14 cellular contexts compared by ENCODE assay signal in the genomic region with DNA sequence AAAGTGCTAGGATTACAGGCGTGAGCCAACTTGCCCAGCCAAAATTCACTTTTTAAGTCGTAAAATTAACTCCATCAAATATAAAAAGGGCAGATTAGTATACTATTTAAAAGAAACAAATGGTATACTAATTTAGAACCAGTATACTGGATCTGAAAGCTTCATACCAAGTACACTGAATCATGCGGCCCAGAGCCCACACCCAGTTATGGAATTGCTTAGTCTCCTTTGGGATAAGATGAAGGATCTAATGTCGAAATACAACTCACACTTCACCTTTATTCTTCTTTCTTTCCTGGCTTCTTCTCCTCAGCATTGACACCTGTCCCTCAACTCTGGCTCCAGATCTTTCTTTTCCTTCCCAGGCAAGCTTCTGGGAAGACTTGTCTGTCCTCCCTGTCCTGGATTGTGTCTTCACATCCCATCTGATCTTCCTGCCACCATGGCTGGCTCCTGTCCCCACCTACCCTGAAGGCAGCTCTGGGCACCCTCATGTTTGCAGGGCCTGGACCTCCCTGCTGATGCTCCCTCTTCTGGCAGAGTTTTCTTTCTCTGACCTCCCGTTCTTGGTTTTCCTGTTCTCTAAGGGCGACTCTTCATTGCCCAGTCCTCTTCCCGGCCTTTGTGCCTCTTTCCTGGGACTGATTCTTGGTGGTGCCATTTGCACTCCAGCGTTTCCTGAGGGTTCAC. TPM values are rescaled to one million over a fixed set of nuclear protein-coding genes. Genes with fewer than 3 reads are reported as not detected.
DNase-seq lines count a peak whose midpoint lies in the region; ATAC-seq and TF ChIP-seq lines count a peak whose summit lies in the region.
"Had no signal": no experiment of that assay in that cellular context is flagged by ENCODE, and none has a peak within 500 bp of the region (broad histone marks: within the 10 kb centered on the region; RNA-seq: fewer than 3 reads in every experiment).

No MANE protein-coding gene starts in this region.

- WGBS in SK-N-SH (ENCODE audit: low lambda C conversion rate), result 57% methylated on average over 8 of the region's 8 CpGs

- TF ChIP-seq RAD21 in SK-N-SH (IDR thresholded peaks at IDR 0.05; ENCODE audit: low read length), result no peak

- no peaks in the 10 kb centered on the region for H3F3A ChIP-seq in SK-N-SH (replicated peaks; ENCODE audit: insufficient read depth)
- H3F3A ChIP-seq in PC-9 (ENCODE audit: insufficient read depth, low read depth), result no peaks in the 10 kb centered on the region

- no TSS peak for BruUV-seq in PC-9 (replicated peaks; lab: Mats Ljungman, UMichigan)

- H2AFZ ChIP-seq in SK-N-SH (ENCODE audit: low read depth) (no peak overlapping the region), PC-9 (no peak overlapping the region)

- no peak for TF ChIP-seq EP300 in SK-N-SH (IDR thresholded peaks at IDR 0.05; ENCODE audit: borderline replicate concordance in 1 of 2, low read depth in 1 of 2, low read length in 1 of 2)

- H3K9ac ChIP-seq in SK-N-SH, result no peak overlapping the region

- H3K9me3 ChIP-seq in SK-N-SH (no peaks in the 10 kb centered on the region), PC-9 (ENCODE audit: insufficient read depth, low read depth) (no peaks in the 10 kb centered on the region), upper lobe of right lung (no peaks in the 10 kb centered on the region)
- H3K9me3 ChIP-seq: heart right ventricle, SJSA1 had no signal

- H3K4me1 ChIP-seq in SK-N-SH (ENCODE audit: control insufficient read depth in 1 of 2, insufficient read depth in 2 of 2, low read depth in 1 of 2, low read length in 1 of 2) (no peaks in the 10 kb centered on the region), PC-9 (replicated peaks; ENCODE audit: insufficient read depth) (peaks cover 13% of the 10 kb centered on the region), upper lobe of right lung (no peaks in the 10 kb centered on the region)
- H3K4me1 ChIP-seq: heart right ventricle, SJSA1 had no signal

- POLR2A ChIA-PET in SK-N-SH (lab: Yijun Ruan, JAX), result no interaction called here
- POLR2A ChIA-PET in PC-9 (lab: Charles Lee; ENCODE audit: unreplicated experiment), result interaction anchor here (0.8 kb wide), 1 partner anchor 14 kb away, joined by 8 read pairs; no protein-coding TSS in a partner anchor

- H3K79me2 ChIP-seq in SK-N-SH (ENCODE audit: insufficient read depth) (no peaks in the 10 kb centered on the region), PC-9 (ENCODE audit: low read depth) (no peaks in the 10 kb centered on the region)

- intact Hi-C loops in PC-9 (cut with micrococcal nuclease; ENCODE audit: unreplicated experiment), result no loop called here
- intact Hi-C loops in upper lobe of right lung (cut with DNase I), result no loop called here

- no peaks in the 10 kb centered on the region for H3K36me3 ChIP-seq in SK-N-SH (replicated peaks in 1 of 2; ENCODE audit: control insufficient read depth in 1 of 2, insufficient read depth in 2 of 2, low read length in 1 of 2)
- no peaks in the 10 kb centered on the region for H3K36me3 ChIP-seq in PC-9 (ENCODE audit: low read depth)
- H3K36me3 ChIP-seq in upper lobe of right lung, result no peaks in the 10 kb centered on the region
- H3K36me3 ChIP-seq: heart right ventricle, SJSA1 had no signal

- DNase-seq in SK-N-SH (no peak), PC-9 (peak in 1 of 2 experiments; percentile 8), fibroblast of mammary gland (ENCODE audit: low read depth) (peak; percentile 8), upper lobe of right lung (no peak)
- no peak for DNase-seq in stimulated activated CD4-positive, alpha-beta T cell treated with anti-CD3 and anti-CD28 coated beads, Interleukin-4, amount 100 ng/mL, for 1 hour
- no peak for DNase-seq in central memory CD4-positive, alpha-beta T cell
- DNase-seq: activated CD4-positive, CD25-positive, alpha-beta regulatory T cell treated with anti-CD3 and anti-CD28 coated beads, Interleukin-2, amount 50 U/mL, for 72 hours; amygdala; heart right ventricle; NCI-H1092 treated with DMSO at 0.1 percent for 48 hours had no signal

- TF ChIP-seq CTCF in SK-N-SH (IDR thresholded peaks at IDR 0.05) (no peak), PC-9 (conservative IDR thresholded peaks at IDR 0.05) (no peak), fibroblast of mammary gland (conservative IDR thresholded peaks at IDR 0.05; ENCODE audit: control insufficient read depth, insufficient read depth, low read depth, low read length) (no peak), upper lobe of right lung (IDR thresholded peaks at IDR 0.05) (no peak)

- H3K27ac ChIP-seq in SK-N-SH (ENCODE audit: low read depth in 2 of 2, low read length in 1 of 2) (no peak overlapping the region), PC-9 (no peak overlapping the region), upper lobe of right lung (no peak overlapping the region)
- H3K27ac ChIP-seq: heart right ventricle, SJSA1 had no signal

- H3K4me2 ChIP-seq in SK-N-SH (no peak overlapping the region), PC-9 (peak overlapping the region; percentile 31; the same call in 1 of the 2 replicates)

- H3K9me2 ChIP-seq in SK-N-SH (no peaks in the 10 kb centered on the region), PC-9 (ENCODE audit: insufficient read depth) (no peaks in the 10 kb centered on the region)

- ATAC-seq in SK-N-SH treated with all-trans-retinoic acid at 6 μM for 48 hours (peak; percentile 26; the same call in 1 of the 3 replicates), upper lobe of right lung (peak; percentile 20), GM21737 (IDR thresholded peaks at IDR 0.05; ENCODE audit: unreplicated experiment) (no peak)
- ATAC-seq: heart right ventricle had no signal

- H3K4me3 ChIP-seq in SK-N-SH (ENCODE audit: low read depth in 2 of 2, low read length in 1 of 2), result no peak overlapping the region
- H3K4me3 ChIP-seq in PC-9, result no peak overlapping the region
- H3K4me3 ChIP-seq in fibroblast of mammary gland (ENCODE audit: control insufficient read depth, low read depth, low read length), result no peak overlapping the region
- H3K4me3 ChIP-seq in upper lobe of right lung, result no peak overlapping the region
- H3K4me3 ChIP-seq: heart right ventricle, lung, SJSA1 had no signal

- H4K20me1 ChIP-seq in SK-N-SH (ENCODE audit: insufficient read depth), result no peaks in the 10 kb centered on the region
- no peaks in the 10 kb centered on the region for H4K20me1 ChIP-seq in PC-9 (ENCODE audit: insufficient read depth)

- H3K27me3 ChIP-seq in SK-N-SH (ENCODE audit: insufficient read depth) (no peaks in the 10 kb centered on the region; the same call in 1 of the 2 replicates), PC-9 (ENCODE audit: insufficient read depth, low read depth) (no peaks in the 10 kb centered on the region), upper lobe of right lung (no peaks in the 10 kb centered on the region)

- CTCF ChIA-PET in SK-N-SH (lab: Yijun Ruan, JAX) (interaction anchor here (1.5 kb wide), 1 partner anchor 125 kb away, joined by 3 read pairs; no protein-coding TSS in a partner anchor), PC-9 (lab: Charles Lee) (no interaction called here)

TF ChIP-seq in SK-N-SH treated with all-trans-retinoic acid at 6 μM for 48 hours, 23 proteins besides CTCF, POLR2A, EP300 and RAD21 (continues in another document):
- TF ChIP-seq SNAI2 (CRISPR knock-in tag; IDR thresholded peaks at IDR 0.05), result no peak
- no peak for TF ChIP-seq ESRRG (CRISPR knock-in tag; IDR thresholded peaks at IDR 0.05)
- no peak for TF ChIP-seq ARNTL (CRISPR knock-in tag; IDR thresholded peaks at IDR 0.05; ENCODE audit: borderline replicate concordance, low read depth)
- TF ChIP-seq, protein P1, sequence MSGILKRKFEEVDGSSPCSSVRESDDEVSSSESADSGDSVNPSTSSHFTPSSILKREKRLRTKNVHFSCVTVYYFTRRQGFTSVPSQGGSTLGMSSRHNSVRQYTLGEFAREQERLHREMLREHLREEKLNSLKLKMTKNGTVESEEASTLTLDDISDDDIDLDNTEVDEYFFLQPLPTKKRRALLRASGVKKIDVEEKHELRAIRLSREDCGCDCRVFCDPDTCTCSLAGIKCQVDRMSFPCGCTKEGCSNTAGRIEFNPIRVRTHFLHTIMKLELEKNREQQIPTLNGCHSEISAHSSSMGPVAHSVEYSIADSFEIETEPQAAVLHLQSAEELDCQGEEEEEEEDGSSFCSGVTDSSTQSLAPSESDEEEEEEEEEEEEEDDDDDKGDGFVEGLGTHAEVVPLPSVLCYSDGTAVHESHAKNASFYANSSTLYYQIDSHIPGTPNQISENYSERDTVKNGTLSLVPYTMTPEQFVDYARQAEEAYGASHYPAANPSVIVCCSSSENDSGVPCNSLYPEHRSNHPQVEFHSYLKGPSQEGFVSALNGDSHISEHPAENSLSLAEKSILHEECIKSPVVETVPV (CRISPR knock-in tag; IDR thresholded peaks at IDR 0.05), result no peak
- TF ChIP-seq RARB (CRISPR knock-in tag; IDR thresholded peaks at IDR 0.05), result no peak

TF ChIP-seq in SK-N-SH, 30 proteins besides CTCF, POLR2A, EP300 and RAD21 (continues in another document):
- TF ChIP-seq, protein P2, sequence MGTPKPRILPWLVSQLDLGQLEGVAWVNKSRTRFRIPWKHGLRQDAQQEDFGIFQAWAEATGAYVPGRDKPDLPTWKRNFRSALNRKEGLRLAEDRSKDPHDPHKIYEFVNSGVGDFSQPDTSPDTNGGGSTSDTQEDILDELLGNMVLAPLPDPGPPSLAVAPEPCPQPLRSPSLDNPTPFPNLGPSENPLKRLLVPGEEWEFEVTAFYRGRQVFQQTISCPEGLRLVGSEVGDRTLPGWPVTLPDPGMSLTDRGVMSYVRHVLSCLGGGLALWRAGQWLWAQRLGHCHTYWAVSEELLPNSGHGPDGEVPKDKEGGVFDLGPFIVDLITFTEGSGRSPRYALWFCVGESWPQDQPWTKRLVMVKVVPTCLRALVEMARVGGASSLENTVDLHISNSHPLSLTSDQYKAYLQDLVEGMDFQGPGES (IDR thresholded peaks at IDR 0.05; ENCODE audit: low read depth, low read length), result no peak
- TF ChIP-seq GATA2 (CRISPR knock-in tag; IDR thresholded peaks at IDR 0.05), result no peak
- TF ChIP-seq YY1 (IDR thresholded peaks at IDR 0.05; ENCODE audit: low read depth), result no peak
- no peak for TF ChIP-seq MEF2A (IDR thresholded peaks at IDR 0.05; ENCODE audit: borderline replicate concordance, low read depth)
- TF ChIP-seq MXI1 (IDR thresholded peaks at IDR 0.05; ENCODE audit: low read depth, low read length), result no peak
- TF ChIP-seq, protein P3, sequence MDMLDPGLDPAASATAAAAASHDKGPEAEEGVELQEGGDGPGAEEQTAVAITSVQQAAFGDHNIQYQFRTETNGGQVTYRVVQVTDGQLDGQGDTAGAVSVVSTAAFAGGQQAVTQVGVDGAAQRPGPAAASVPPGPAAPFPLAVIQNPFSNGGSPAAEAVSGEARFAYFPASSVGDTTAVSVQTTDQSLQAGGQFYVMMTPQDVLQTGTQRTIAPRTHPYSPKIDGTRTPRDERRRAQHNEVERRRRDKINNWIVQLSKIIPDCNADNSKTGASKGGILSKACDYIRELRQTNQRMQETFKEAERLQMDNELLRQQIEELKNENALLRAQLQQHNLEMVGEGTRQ (IDR thresholded peaks at IDR 0.05; ENCODE audit: borderline replicate concordance, low read depth, low read length), result no peak
- no peak for TF ChIP-seq EZH2phosphoT487 (IDR thresholded peaks at IDR 0.05; ENCODE audit: borderline replicate concordance, low read depth)

RNA-seq across cellular contexts. Expression of a gene that starts 57.8 kb away (rescaled TPM):
- 51.5 and 69.7 TPM in 2 replicates for polyA plus RNA-seq in SK-N-SH (2012; rRNA removed)
- 41.0 and 63.0 TPM in 2 replicates for polyA plus RNA-seq in SK-N-SH (2012; cell fraction: cytosol; rRNA removed)
- 128 and 129 TPM in 2 replicates for polyA plus RNA-seq in SK-N-SH (2012; cell fraction: nucleus; rRNA removed)
- total RNA-seq in PC-9 (2021) (60.5 and 64.4 TPM in 2 replicates), upper lobe of right lung (66.7 TPM)
